1 cellular context compared by ENCODE assay signal in genomic region chr4:967113-968104, GRCh38.
TF ChIP-seq lines count a peak whose summit lies in the region.

No MANE protein-coding gene starts in this region.

TF ChIP-seq in GM23338, 12 proteins besides CTCF, POLR2A, EP300 and RAD21:
- TF ChIP-seq ZNF462 (CRISPR knock-in tag; IDR thresholded peaks at IDR 0.05): no peak
- TF ChIP-seq POLR2AphosphoS5 (IDR thresholded peaks at IDR 0.05; ENCODE audit: low read depth): no peak
- no peak for TF ChIP-seq ETS1 (IDR thresholded peaks at IDR 0.05)
- no peak for TF ChIP-seq EZH2 (IDR thresholded peaks at IDR 0.05; ENCODE audit: low read depth, unreplicated experiment)
- TF ChIP-seq, protein P1, sequence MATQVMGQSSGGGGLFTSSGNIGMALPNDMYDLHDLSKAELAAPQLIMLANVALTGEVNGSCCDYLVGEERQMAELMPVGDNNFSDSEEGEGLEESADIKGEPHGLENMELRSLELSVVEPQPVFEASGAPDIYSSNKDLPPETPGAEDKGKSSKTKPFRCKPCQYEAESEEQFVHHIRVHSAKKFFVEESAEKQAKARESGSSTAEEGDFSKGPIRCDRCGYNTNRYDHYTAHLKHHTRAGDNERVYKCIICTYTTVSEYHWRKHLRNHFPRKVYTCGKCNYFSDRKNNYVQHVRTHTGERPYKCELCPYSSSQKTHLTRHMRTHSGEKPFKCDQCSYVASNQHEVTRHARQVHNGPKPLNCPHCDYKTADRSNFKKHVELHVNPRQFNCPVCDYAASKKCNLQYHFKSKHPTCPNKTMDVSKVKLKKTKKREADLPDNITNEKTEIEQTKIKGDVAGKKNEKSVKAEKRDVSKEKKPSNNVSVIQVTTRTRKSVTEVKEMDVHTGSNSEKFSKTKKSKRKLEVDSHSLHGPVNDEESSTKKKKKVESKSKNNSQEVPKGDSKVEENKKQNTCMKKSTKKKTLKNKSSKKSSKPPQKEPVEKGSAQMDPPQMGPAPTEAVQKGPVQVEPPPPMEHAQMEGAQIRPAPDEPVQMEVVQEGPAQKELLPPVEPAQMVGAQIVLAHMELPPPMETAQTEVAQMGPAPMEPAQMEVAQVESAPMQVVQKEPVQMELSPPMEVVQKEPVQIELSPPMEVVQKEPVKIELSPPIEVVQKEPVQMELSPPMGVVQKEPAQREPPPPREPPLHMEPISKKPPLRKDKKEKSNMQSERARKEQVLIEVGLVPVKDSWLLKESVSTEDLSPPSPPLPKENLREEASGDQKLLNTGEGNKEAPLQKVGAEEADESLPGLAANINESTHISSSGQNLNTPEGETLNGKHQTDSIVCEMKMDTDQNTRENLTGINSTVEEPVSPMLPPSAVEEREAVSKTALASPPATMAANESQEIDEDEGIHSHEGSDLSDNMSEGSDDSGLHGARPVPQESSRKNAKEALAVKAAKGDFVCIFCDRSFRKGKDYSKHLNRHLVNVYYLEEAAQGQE (IDR thresholded peaks at IDR 0.05; ENCODE audit: unreplicated experiment): no peak
- no peak for TF ChIP-seq ZNF114 (CRISPR knock-in tag; IDR thresholded peaks at IDR 0.05)
- TF ChIP-seq NANOG (IDR thresholded peaks at IDR 0.05; ENCODE audit: borderline replicate concordance): no peak
- TF ChIP-seq JUNB (IDR thresholded peaks at IDR 0.05; ENCODE audit: unreplicated experiment): no peak
TF ChIP-seq in GM23338: peak in this region for 0.
